8 cellular contexts compared by ENCODE assay signal in genomic region chr21:37220433-37220980, GRCh38.
A peak's percentile ranks its signal among the peaks of the same experiment; 100 is the strongest.
DNase-seq lines count a peak whose midpoint lies in the region; ATAC-seq lines count a peak whose summit lies in the region.

No MANE protein-coding gene starts in this region.

- peak; percentile 10 for DNase-seq in GM04504 (ENCODE audit: low read depth)
- peak; percentile 7 for DNase-seq in HS-27A (ENCODE audit: low read depth)
- peak in 3 of 5 donors; percentile 21 to 66 (median 25) for DNase-seq in T-helper 1 cell
- DNase-seq in central memory CD4-positive, alpha-beta T cell: peak; percentile 38
- peak; percentile 69 for DNase-seq in left kidney (ENCODE audit: low read depth, low spot score)
- peak; percentile 18 to 21 for DNase-seq in stimulated activated CD4-positive, alpha-beta T cell treated with anti-CD3 and anti-CD28 coated beads, Interleukin-4, amount 100 ng/mL, for 48 hours (ENCODE audit: low read depth in 2 of 2)
- no peak for DNase-seq in NCI-H187 (lab: John Stamatoyannopoulos, UW)

- ATAC-seq in GM21423 (IDR thresholded peaks at IDR 0.05; ENCODE audit: unreplicated experiment): peak; percentile 33

Comparison
In these comparisons a context has a peak if more than half of its experiments do, and no peak if none do; other contexts are left out.
1. DNase-seq: peak in GM04504 (single experiment), HS-27A (single experiment), T-helper 1 cell (3 of 5), central memory CD4-positive, alpha-beta T cell (single experiment), left kidney (single experiment) and stimulated activated CD4-positive, alpha-beta T cell treated with anti-CD3 and anti-CD28 coated beads, Interleukin-4, amount 100 ng/mL, for 48 hours (2 of 2); none in NCI-H187 (0 of 2).